Comparison of ENCODE assay signal across 11 cellular contexts in genomic region chr2:85680707-85681353, GRCh38. TPM values are rescaled to one million over a fixed set of nuclear protein-coding genes. Genes with fewer than 3 reads are reported as not detected.
DNase-seq lines count a peak whose midpoint lies in the region; ATAC-seq and TF ChIP-seq lines count a peak whose summit lies in the region.
"Had no signal": no experiment of that assay in that cellular context is flagged by ENCODE, and none has a peak within 500 bp of the region (broad histone marks: within the 10 kb centered on the region; RNA-seq: fewer than 3 reads in every experiment).

No MANE protein-coding gene starts in this region.

- H4K20me1 ChIP-seq in OCI-LY7 (ENCODE audit: insufficient read depth, low read length): no peaks in the 10 kb centered on the region

- no peak overlapping the region for H3K27ac ChIP-seq in OCI-LY7 (ENCODE audit: low read depth, low read length, poor library complexity, severe bottlenecking)
- H3K27ac ChIP-seq in CD4-positive, alpha-beta memory T cell (ENCODE audit: low read depth, low read length): no peak overlapping the region

- H3K36me3 Mint-ChIP-seq in activated T-cell treated with anti-CD3 and anti-CD28 coated beads, Interleukin-2, amount 50 U/mL, for 72 hours (ENCODE audit: insufficient read depth in 2 of 2): no peaks in the 10 kb centered on the region
- peaks cover 3% of the 10 kb centered on the region for H3K36me3 Mint-ChIP-seq in effector memory CD8-positive, alpha-beta T cell (ENCODE audit: insufficient read depth)
- peaks cover 9% of the 10 kb centered on the region for H3K36me3 Mint-ChIP-seq in stimulated activated effector memory CD8-positive, alpha-beta T cell treated with anti-CD3 and anti-CD28 coated beads, Interleukin-12 subunit alpha, Interleukin-12 subunit beta, amount 100 ng/mL, for 72 hours
- H3K36me3 Mint-ChIP-seq in CD4-positive, alpha-beta memory T cell: no peaks in the 10 kb centered on the region

- intact Hi-C loops in OCI-LY7 (cut with micrococcal nuclease; ENCODE audit: unreplicated experiment): no loop called here
- intact Hi-C loops in CD4-positive, alpha-beta memory T cell (cut with micrococcal nuclease): no loop called here

- H3K27me3 ChIP-seq in CD4-positive, alpha-beta memory T cell (ENCODE audit: insufficient read depth, low read length): no peaks in the 10 kb centered on the region

- DNase-seq in activated T-cell treated with anti-CD3 and anti-CD28 coated beads, Interleukin-2, amount 50 U/mL, for 72 hours: no peak
- no peak for DNase-seq in activated T-cell treated with anti-CD3 and anti-CD28 coated beads, Interleukin-2, amount 50 U/mL, for 1 hour
- DNase-seq in NCI-H524 treated with DMSO at 0.1 percent for 48 hours (lab: John Stamatoyannopoulos, UW) (peak; percentile 49), OCI-LY7 (ENCODE audit: low spot score) (no peak)
- DNase-seq in effector memory CD8-positive, alpha-beta T cell: no peak
- DNase-seq in stimulated activated effector memory CD8-positive, alpha-beta T cell treated with anti-CD3 and anti-CD28 coated beads, Interleukin-12 subunit alpha, Interleukin-12 subunit beta, amount 100 ng/mL, for 72 hours (ENCODE audit: low spot score in 2 of 2): no peak
- DNase-seq in CD4-positive, alpha-beta memory T cell: no peak
- DNase-seq: activated CD8-positive, alpha-beta memory T cell treated with anti-CD3 and anti-CD28 coated beads for 24 hours; GOT3 had no signal

- H3K9me3 ChIP-seq in OCI-LY7 (ENCODE audit: low read length): no peaks in the 10 kb centered on the region
- H3K9me3 ChIP-seq in CD4-positive, alpha-beta memory T cell (ENCODE audit: control insufficient read depth in 1 of 2, low read length in 2 of 2): no peaks in the 10 kb centered on the region

- no TSS peak for BruUV-seq in OCI-LY7 (replicated peaks; lab: Mats Ljungman, UMichigan)

- no peak overlapping the region for H2AFZ ChIP-seq in OCI-LY7 (ENCODE audit: low read length)

- TF ChIP-seq CTCF in OCI-LY7 (conservative IDR thresholded peaks at IDR 0.05; ENCODE audit: low read length): no peak

- H3K4me1 Mint-ChIP-seq in activated T-cell treated with anti-CD3 and anti-CD28 coated beads, Interleukin-2, amount 50 U/mL, for 72 hours (ENCODE audit: low read depth): peaks cover 15% of the 10 kb centered on the region
- peaks cover 14 to 21% of the 10 kb centered on the region in 2 donors for H3K4me1 Mint-ChIP-seq in effector memory CD8-positive, alpha-beta T cell (ENCODE audit: low read depth in 2 of 2)
- peaks cover 18% of the 10 kb centered on the region for H3K4me1 Mint-ChIP-seq in stimulated activated effector memory CD8-positive, alpha-beta T cell treated with anti-CD3 and anti-CD28 coated beads, Interleukin-12 subunit alpha, Interleukin-12 subunit beta, amount 100 ng/mL, for 72 hours
- peaks cover 0 to 5% (median under 1%) of the 10 kb centered on the region in 4 donors for H3K4me1 Mint-ChIP-seq in CD4-positive, alpha-beta memory T cell

- CTCF ChIA-PET in OCI-LY7 (lab: Charles Lee; ENCODE audit: unreplicated experiment): no interaction called here
- CTCF ChIA-PET in CD4-positive, alpha-beta memory T cell (lab: Charles Lee; ENCODE audit: partially characterized antibody): interaction anchor here (1.2 to 4.6 kb wide), 3 partner anchors 17 to 26 kb away, joined by 5 to 57 read pairs (median 7); no protein-coding TSS in a partner anchor

- H3K4me2 ChIP-seq in OCI-LY7 (ENCODE audit: low read length): no peak overlapping the region

- no peak overlapping the region for H3K4me3 ChIP-seq in OCI-LY7 (ENCODE audit: low read depth, low read length, poor library complexity, severe bottlenecking)
- H3K4me3 ChIP-seq in CD4-positive, alpha-beta memory T cell (ENCODE audit: low read length in 2 of 2): no peak overlapping the region

- no peaks in the 10 kb centered on the region for H3K9me2 ChIP-seq in OCI-LY7 (ENCODE audit: insufficient read depth, low read length)

- H3K4me3 Mint-ChIP-seq in activated T-cell treated with anti-CD3 and anti-CD28 coated beads, Interleukin-2, amount 50 U/mL, for 72 hours: peak overlapping the region; percentile 50 to 68
- peak overlapping the region; percentile 50 to 65 for H3K4me3 Mint-ChIP-seq in effector memory CD8-positive, alpha-beta T cell
- H3K4me3 Mint-ChIP-seq in stimulated activated effector memory CD8-positive, alpha-beta T cell treated with anti-CD3 and anti-CD28 coated beads, Interleukin-12 subunit alpha, Interleukin-12 subunit beta, amount 100 ng/mL, for 72 hours: no peak overlapping the region
- H3K4me3 Mint-ChIP-seq in CD4-positive, alpha-beta memory T cell: peak overlapping the region in 4 of 8 donors; percentile 13 to 51 (median 39)
- H3K4me3 Mint-ChIP-seq: stimulated activated naive CD8-positive, alpha-beta T cell treated with anti-CD3 and anti-CD28 coated beads, Interleukin-15, Interleukin-2, amounts not matched to agents 100 ng/mL and 50 ng/mL, for 24 hours had no signal

- H3K9me3 Mint-ChIP-seq in activated T-cell treated with anti-CD3 and anti-CD28 coated beads, Interleukin-2, amount 50 U/mL, for 72 hours: no peaks in the 10 kb centered on the region
- H3K9me3 Mint-ChIP-seq in effector memory CD8-positive, alpha-beta T cell: no peaks in the 10 kb centered on the region
- no peaks in the 10 kb centered on the region for H3K9me3 Mint-ChIP-seq in stimulated activated effector memory CD8-positive, alpha-beta T cell treated with anti-CD3 and anti-CD28 coated beads, Interleukin-12 subunit alpha, Interleukin-12 subunit beta, amount 100 ng/mL, for 72 hours
- H3K9me3 Mint-ChIP-seq in CD4-positive, alpha-beta memory T cell: no peaks in the 10 kb centered on the region
- H3K9me3 Mint-ChIP-seq: stimulated activated naive CD8-positive, alpha-beta T cell treated with anti-CD3 and anti-CD28 coated beads, Interleukin-15, Interleukin-2, amounts not matched to agents 100 ng/mL and 50 ng/mL, for 24 hours had no signal

- H3K36me3 ChIP-seq in OCI-LY7 (ENCODE audit: insufficient read depth, low read length): no peaks in the 10 kb centered on the region
- no peaks in the 10 kb centered on the region for H3K36me3 ChIP-seq in CD4-positive, alpha-beta memory T cell (ENCODE audit: insufficient read depth, low read length)

- H3K27me3 Mint-ChIP-seq in activated T-cell treated with anti-CD3 and anti-CD28 coated beads, Interleukin-2, amount 50 U/mL, for 72 hours (ENCODE audit: low read depth): peaks cover 13% of the 10 kb centered on the region
- no peaks in the 10 kb centered on the region for H3K27me3 Mint-ChIP-seq in effector memory CD8-positive, alpha-beta T cell
- peaks cover 0 to 2% of the 10 kb centered on the region in 2 donors for H3K27me3 Mint-ChIP-seq in CD4-positive, alpha-beta memory T cell
- H3K27me3 Mint-ChIP-seq: stimulated activated naive CD8-positive, alpha-beta T cell treated with anti-CD3 and anti-CD28 coated beads, Interleukin-15, Interleukin-2, amounts not matched to agents 100 ng/mL and 50 ng/mL, for 24 hours had no signal

- no peaks in the 10 kb centered on the region for H3K4me1 ChIP-seq in OCI-LY7 (ENCODE audit: insufficient read depth, low read length, poor library complexity, severe bottlenecking)
- H3K4me1 ChIP-seq in CD4-positive, alpha-beta memory T cell (ENCODE audit: insufficient read depth, low read length): peaks cover 4% of the 10 kb centered on the region

- H3K79me2 ChIP-seq in OCI-LY7 (ENCODE audit: insufficient read depth, low read depth, low read length): no peaks in the 10 kb centered on the region

- H3K27ac Mint-ChIP-seq in activated T-cell treated with anti-CD3 and anti-CD28 coated beads, Interleukin-2, amount 50 U/mL, for 72 hours: peak overlapping the region; percentile 84
- peak overlapping the region; percentile 9 to 82 for H3K27ac Mint-ChIP-seq in effector memory CD8-positive, alpha-beta T cell
- peak overlapping the region; percentile 95 for H3K27ac Mint-ChIP-seq in stimulated activated effector memory CD8-positive, alpha-beta T cell treated with anti-CD3 and anti-CD28 coated beads, Interleukin-12 subunit alpha, Interleukin-12 subunit beta, amount 100 ng/mL, for 72 hours
- peak overlapping the region in 2 of 7 donors; percentile 22 to 41 for H3K27ac Mint-ChIP-seq in CD4-positive, alpha-beta memory T cell
- H3K27ac Mint-ChIP-seq: stimulated activated naive CD8-positive, alpha-beta T cell treated with anti-CD3 and anti-CD28 coated beads, Interleukin-15, Interleukin-2, amounts not matched to agents 100 ng/mL and 50 ng/mL, for 24 hours had no signal

- ATAC-seq in activated T-cell treated with anti-CD3 and anti-CD28 coated beads, Interleukin-2, amount 50 U/mL, for 72 hours (replicated peaks in 1 of 2): peak; percentile 61 to 74
- no peak for ATAC-seq in effector memory CD8-positive, alpha-beta T cell (replicated peaks)
- ATAC-seq in stimulated activated effector memory CD8-positive, alpha-beta T cell treated with anti-CD3 and anti-CD28 coated beads, Interleukin-12 subunit alpha, Interleukin-12 subunit beta, amount 100 ng/mL, for 72 hours: peak; percentile 76
- ATAC-seq in GM18909 (IDR thresholded peaks at IDR 0.05; ENCODE audit: poor library complexity, unreplicated experiment): no peak

- POLR2A ChIA-PET in OCI-LY7 (lab: Charles Lee): no interaction called here
- POLR2A ChIA-PET in CD4-positive, alpha-beta memory T cell (lab: Charles Lee; ENCODE audit: partially characterized antibody): no interaction called here

RNA-seq across cellular contexts. Expression of gene SFTPB, which starts 12.8 kb away (rescaled TPM):
- not detected for total RNA-seq in activated T-cell treated with anti-CD3 and anti-CD28 coated beads, Interleukin-2, amount 50 U/mL, for 72 hours
- not detected in 2 replicates for total RNA-seq in OCI-LY7 (2014; rRNA removed; shearing (Covaris generic))
- total RNA-seq in OCI-LY7 (2022): not detected in 2 replicates
- not detected for total RNA-seq in CD4-positive, alpha-beta memory T cell
- polyA plus RNA-seq in CD4-positive, alpha-beta memory T cell: not detected

RNA-seq across cellular contexts. Expression of gene GNLY, which starts 13.3 kb away (rescaled TPM):
- 100 to 1,000 TPM in 1 of 2 donors, 10 to 100 TPM in 1; 23.8 to 143 TPM for total RNA-seq in activated T-cell treated with anti-CD3 and anti-CD28 coated beads, Interleukin-2, amount 50 U/mL, for 72 hours
- not detected in 2 replicates for total RNA-seq in OCI-LY7 (2014; rRNA removed; shearing (Covaris generic))
- not detected in 2 replicates for total RNA-seq in OCI-LY7 (2022)
- 10 to 100 TPM; 17.2 to 20.0 TPM for total RNA-seq in CD4-positive, alpha-beta memory T cell
- 10 to 100 TPM; 22.3 to 32.2 TPM for polyA plus RNA-seq in CD4-positive, alpha-beta memory T cell

Comparison
In these comparisons a context has a peak if more than half of its experiments do, and no peak if none do; other contexts are left out.
1. ATAC-seq: peak in activated T-cell treated with anti-CD3 and anti-CD28 coated beads, Interleukin-2, amount 50 U/mL, for 72 hours (2 of 2) and stimulated activated effector memory CD8-positive, alpha-beta T cell treated with anti-CD3 and anti-CD28 coated beads, Interleukin-12 subunit alpha, Interleukin-12 subunit beta, amount 100 ng/mL, for 72 hours (single experiment); none in effector memory CD8-positive, alpha-beta T cell (single experiment) and GM18909 (single experiment).
2. RNA of gene GNLY, which starts 13.3 kb away (total RNA-seq): 23.8 to 143 TPM in activated T-cell treated with anti-CD3 and anti-CD28 coated beads, Interleukin-2, amount 50 U/mL, for 72 hours and 17.2 to 20.0 TPM in CD4-positive, alpha-beta memory T cell; not detected in OCI-LY7; every median in the first group is over 10 times any median in the second.